In genomic region chr3:16825617-16826204, GRCh38 we compare ENCODE assay signal across 23 cellular contexts.
"Had no signal": no experiment of that assay in that cellular context is flagged by ENCODE, and none has a peak within 500 bp of the region (broad histone marks: within the 10 kb centered on the region; RNA-seq: fewer than 3 reads in every experiment).

No MANE protein-coding gene starts in this region.

- H3K4me1 ChIP-seq: heart left ventricle, sigmoid colon, thyroid gland, upper lobe of right lung had no signal

- H3K4me3 ChIP-seq: heart left ventricle, lung, sigmoid colon, spleen, thyroid gland, upper lobe of right lung had no signal

- H3K27me3 ChIP-seq: heart left ventricle, neutrophil, sigmoid colon, spleen, thyroid gland, upper lobe of right lung had no signal

- H3K9me3 ChIP-seq: heart left ventricle, neutrophil, sigmoid colon, spleen, thyroid gland, upper lobe of right lung had no signal

- H3K27ac ChIP-seq: heart left ventricle, neutrophil, spleen, thyroid gland, upper lobe of right lung had no signal

- H3K4me3 Mint-ChIP-seq: activated naive CD8-positive, alpha-beta T cell treated with anti-CD3 and anti-CD28 coated beads for 36 hours; brain; dendritic cell treated with granulocyte-macrophage colony-stimulating factor and Interleukin-4, amounts not matched to agents 40 ng/mL and 50 ng/mL, for 4 days; naive thymus-derived CD8-positive, alpha-beta T cell; T-helper 1 cell treated with Interleukin-12 subunit alpha and Interleukin-12 subunit beta and Interleukin-4 antibody, amounts not matched to agents 30 μg/mL and 1 μg/mL, for 36 hours; WTC11 had no signal

- H3K36me3 ChIP-seq: heart left ventricle, neutrophil, sigmoid colon, spleen, thyroid gland, upper lobe of right lung had no signal

- H3K4me1 Mint-ChIP-seq: brain had no signal

- H3K27ac Mint-ChIP-seq: activated naive CD8-positive, alpha-beta T cell treated with anti-CD3 and anti-CD28 coated beads for 36 hours; brain; dendritic cell treated with granulocyte-macrophage colony-stimulating factor and Interleukin-4, amounts not matched to agents 40 ng/mL and 50 ng/mL, for 4 days; T-helper 1 cell treated with Interleukin-12 subunit alpha and Interleukin-12 subunit beta and Interleukin-4 antibody, amounts not matched to agents 30 μg/mL and 1 μg/mL, for 36 hours; WTC11 had no signal

- H3K9me3 Mint-ChIP-seq: dendritic cell treated with granulocyte-macrophage colony-stimulating factor and Interleukin-4, amounts not matched to agents 40 ng/mL and 50 ng/mL, for 4 days; naive thymus-derived CD8-positive, alpha-beta T cell; T-helper 1 cell treated with Interleukin-12 subunit alpha and Interleukin-12 subunit beta and Interleukin-4 antibody, amounts not matched to agents 30 μg/mL and 1 μg/mL, for 36 hours had no signal

- ATAC-seq: left colon; naive thymus-derived CD8-positive, alpha-beta T cell; stimulated activated naive CD8-positive, alpha-beta T cell treated with anti-CD3 and anti-CD28 coated beads, Interleukin-15, Interleukin-2, amounts not matched to agents 100 U/mL and 50 U/mL, for 24 hours; upper lobe of right lung; WTC11 had no signal

- DNase-seq: activated CD4-positive, alpha-beta T cell treated with anti-CD3 and anti-CD28 coated beads, Interleukin-2, amount 50 U/mL, for 4 hours; activated naive CD4-positive, alpha-beta T cell treated with Interleukin-2 at 50 U/mL for 16 hours; activated naive CD8-positive, alpha-beta T cell treated with anti-CD3 and anti-CD28 coated beads for 36 hours; activated T-cell treated with anti-CD3 and anti-CD28 coated beads, Interleukin-2, amount 50 U/mL, for 48 hours; caudate nucleus; effector CD4-positive, alpha-beta T cell; heart left ventricle; islet precursor cell; left colon; naive thymus-derived CD8-positive, alpha-beta T cell; sigmoid colon; spleen; stimulated activated CD4-positive, alpha-beta T cell treated with anti-CD3 and anti-CD28 coated beads, Interleukin-4, amount 100 ng/mL, for 4 hours; stimulated activated naive CD8-positive, alpha-beta T cell treated with anti-CD3 and anti-CD28 coated beads, Interleukin-15, Interleukin-2, amounts not matched to agents 100 U/mL and 50 U/mL, for 24 hours; T1000; thyroid gland; upper lobe of right lung had no signal

- H3K27me3 Mint-ChIP-seq: activated naive CD8-positive, alpha-beta T cell treated with anti-CD3 and anti-CD28 coated beads for 36 hours; brain; dendritic cell treated with granulocyte-macrophage colony-stimulating factor and Interleukin-4, amounts not matched to agents 40 ng/mL and 50 ng/mL, for 4 days; naive thymus-derived CD8-positive, alpha-beta T cell had no signal

- H3K36me3 Mint-ChIP-seq: activated naive CD8-positive, alpha-beta T cell treated with anti-CD3 and anti-CD28 coated beads for 36 hours; brain; naive thymus-derived CD8-positive, alpha-beta T cell had no signal
